Comparison of ENCODE assay signal across 20 cellular contexts in genomic region chr3:21893250-21893649, GRCh38.
DNase-seq lines count a peak whose midpoint lies in the region; ATAC-seq and TF ChIP-seq lines count a peak whose summit lies in the region.
"Had no signal": no experiment of that assay in that cellular context is flagged by ENCODE, and none has a peak within 500 bp of the region (broad histone marks: within the 10 kb centered on the region; RNA-seq: fewer than 3 reads in every experiment).

No MANE protein-coding gene starts in this region.

- H3K36me3 Mint-ChIP-seq in Caco-2 (ENCODE audit: insufficient read depth, unreplicated experiment) (no peaks in the 10 kb centered on the region), GM23338 (ENCODE audit: low read depth) (no peaks in the 10 kb centered on the region)

- H3K27ac Mint-ChIP-seq in Caco-2 (ENCODE audit: unreplicated experiment), result no peak overlapping the region
- H3K27ac Mint-ChIP-seq in GM23338, result no peak overlapping the region
- H3K27ac Mint-ChIP-seq: activated CD4-positive, alpha-beta T cell treated with anti-CD3 and anti-CD28 coated beads, Interleukin-2, amount 10 ng/mL, durations not matched to agents 7 days and 5 days had no signal

- H3K4me2 ChIP-seq in GM23338, result no peak overlapping the region

- BruUV-seq in Caco-2 (replicated peaks; lab: Mats Ljungman, UMichigan), result no TSS peak

- no peaks in the 10 kb centered on the region for H3K4me1 ChIP-seq in foreskin keratinocyte
- no peaks in the 10 kb centered on the region for H3K4me1 ChIP-seq in Caco-2
- H3K4me1 ChIP-seq in GM23338 (ENCODE audit: insufficient read depth), result no peaks in the 10 kb centered on the region
- H3K4me1 ChIP-seq: upper lobe of right lung had no signal

- no peaks in the 10 kb centered on the region for H4K20me1 ChIP-seq in GM23338 (replicated peaks; ENCODE audit: insufficient read depth)

- DNase-seq in left ventricle myocardium superior (no peak), cardiac septum (ENCODE audit: low spot score) (no peak), astrocyte of the spinal cord (ENCODE audit: low read depth, low spot score) (peak; percentile 49), foreskin keratinocyte (peak in 1 of 2 donors; percentile 7), HuH-7 (ENCODE audit: low spot score) (no peak), CD1c-positive myeloid dendritic cell (ENCODE audit: extremely low spot score) (no peak), Caco-2 (no peak), GM23338 (ENCODE audit: low spot score) (no peak)
- DNase-seq: activated CD4-positive, alpha-beta T cell treated with anti-CD3 and anti-CD28 coated beads, Interleukin-2, amount 10 ng/mL, durations not matched to agents 7 days and 5 days; activated effector memory CD4-positive, alpha-beta T cell treated with Interleukin-2 at 50 U/mL for 16 hours; amniotic stem cell; cerebellar nuclear complex; DMS153; left cardiac atrium; NCI-H1694 treated with DMSO at 0.1 percent for 48 hours; posterior cingulate gyrus; stimulated activated CD4-positive, alpha-beta T cell treated with anti-CD3 and anti-CD28 coated beads, Interleukin-4, amount 100 ng/mL, for 24 hours; upper lobe of right lung had no signal

- no peak overlapping the region for H2AFZ ChIP-seq in GM23338

- no peaks in the 10 kb centered on the region for H3K27me3 ChIP-seq in foreskin keratinocyte
- H3K27me3 ChIP-seq in Caco-2 (replicated peaks; ENCODE audit: control insufficient read depth, insufficient read depth, low read length), result no peaks in the 10 kb centered on the region
- H3K27me3 ChIP-seq in GM23338 (ENCODE audit: insufficient read depth), result no peaks in the 10 kb centered on the region
- H3K27me3 ChIP-seq: gastroesophageal sphincter, upper lobe of right lung had no signal

- H3K9me3 Mint-ChIP-seq in Caco-2 (ENCODE audit: unreplicated experiment) (no peaks in the 10 kb centered on the region), GM23338 (no peaks in the 10 kb centered on the region)
- H3K9me3 Mint-ChIP-seq: activated CD4-positive, alpha-beta T cell treated with anti-CD3 and anti-CD28 coated beads, Interleukin-2, amount 10 ng/mL, durations not matched to agents 7 days and 5 days had no signal

- CTCF ChIA-PET in Caco-2 (lab: Charles Lee), result no interaction called here

- H3K27ac ChIP-seq in foreskin keratinocyte (no peak overlapping the region), GM23338 (ENCODE audit: low read depth) (no peak overlapping the region)
- H3K27ac ChIP-seq: C4-2B, gastroesophageal sphincter, upper lobe of right lung had no signal

- TF ChIP-seq CTCF in astrocyte of the spinal cord (IDR thresholded peaks at IDR 0.05; ENCODE audit: low read depth, low read length), result no peak
- no peak for TF ChIP-seq CTCF in foreskin keratinocyte (conservative IDR thresholded peaks at IDR 0.05)
- TF ChIP-seq CTCF in Caco-2 (IDR thresholded peaks at IDR 0.05; ENCODE audit: insufficient read depth in 1 of 2, low read depth in 1 of 2, low read length in 1 of 2, severe bottlenecking in 1 of 2, unreplicated experiment in 1 of 2), result no peak
- TF ChIP-seq CTCF in GM23338 (conservative IDR thresholded peaks at IDR 0.05; ENCODE audit: low read depth in 2 of 2), result no peak

- no peaks in the 10 kb centered on the region for H3K9me2 ChIP-seq in GM23338 (ENCODE audit: insufficient read depth)

- peak; percentile 19 for ATAC-seq in left ventricle myocardium superior
- ATAC-seq in foreskin keratinocyte, result peak; percentile 28
- ATAC-seq in GM23338, result no peak
- ATAC-seq: gastroesophageal sphincter, upper lobe of right lung had no signal

- H3F3A ChIP-seq in GM23338 (replicated peaks; ENCODE audit: low read depth), result no peaks in the 10 kb centered on the region

- in situ Hi-C loops in astrocyte of the spinal cord (cut with HindIII; ENCODE audit: low sequenced_read_pairs), result no loop called here

- H3K27me3 Mint-ChIP-seq in Caco-2 (ENCODE audit: insufficient read depth, unreplicated experiment), result peaks cover 4% of the 10 kb centered on the region
- no peaks in the 10 kb centered on the region for H3K27me3 Mint-ChIP-seq in GM23338 (ENCODE audit: insufficient read depth, low read depth, poor library complexity)
- H3K27me3 Mint-ChIP-seq: activated CD4-positive, alpha-beta T cell treated with anti-CD3 and anti-CD28 coated beads, Interleukin-2, amount 10 ng/mL, durations not matched to agents 7 days and 5 days had no signal

- intact Hi-C loops in left ventricle myocardium superior (cut with micrococcal nuclease), result loop anchor here (5.0 to 10.0 kb wide), 2 partner anchors 141 to 1378 kb away; partner anchors contain the start of gene ZNF385D
- intact Hi-C loops in cardiac septum (cut with DNase I), result loop anchor here (2.0 to 10.0 kb wide), 2 partner anchors 140 to 1548 kb away; no protein-coding TSS in a partner anchor
- intact Hi-C loops in Caco-2 (cut with micrococcal nuclease; ENCODE audit: unreplicated experiment), result loop anchor here (10.0 kb wide), 1 partner anchor 222 kb away; no protein-coding TSS in a partner anchor

- H3K9me3 ChIP-seq in Caco-2, result no peaks in the 10 kb centered on the region
- H3K9me3 ChIP-seq: gastroesophageal sphincter, upper lobe of right lung had no signal

- H3K79me2 ChIP-seq in GM23338 (replicated peaks; ENCODE audit: insufficient read depth), result no peaks in the 10 kb centered on the region

- H3K36me3 ChIP-seq in Caco-2 (ENCODE audit: control insufficient read depth, insufficient read depth, low read length) (no peaks in the 10 kb centered on the region), GM23338 (ENCODE audit: insufficient read depth) (no peaks in the 10 kb centered on the region)
- H3K36me3 ChIP-seq: gastroesophageal sphincter, upper lobe of right lung had no signal

- H3K4me1 Mint-ChIP-seq in Caco-2 (ENCODE audit: low read depth, unreplicated experiment) (no peaks in the 10 kb centered on the region), GM23338 (no peaks in the 10 kb centered on the region)
- H3K4me1 Mint-ChIP-seq: activated CD4-positive, alpha-beta T cell treated with anti-CD3 and anti-CD28 coated beads, Interleukin-2, amount 10 ng/mL, durations not matched to agents 7 days and 5 days had no signal

- H3K4me3 Mint-ChIP-seq in Caco-2 (ENCODE audit: unreplicated experiment) (no peak overlapping the region), GM23338 (no peak overlapping the region)
- H3K4me3 Mint-ChIP-seq: activated CD4-positive, alpha-beta T cell treated with anti-CD3 and anti-CD28 coated beads, Interleukin-2, amount 10 ng/mL, durations not matched to agents 7 days and 5 days had no signal

- POLR2A ChIA-PET in Caco-2 (lab: Charles Lee), result no interaction called here

- no peak overlapping the region for H3K4me3 ChIP-seq in astrocyte of the spinal cord (ENCODE audit: low read depth, low read length)
- no peak overlapping the region for H3K4me3 ChIP-seq in Caco-2 (ENCODE audit: low read depth, low read length)
- H3K4me3 ChIP-seq in GM23338, result no peak overlapping the region
- H3K4me3 ChIP-seq: gastroesophageal sphincter, upper lobe of right lung had no signal

TF ChIP-seq in GM23338, 12 proteins besides CTCF, POLR2A, EP300 and RAD21 (continues in another document):
- no peak for TF ChIP-seq EZH2phosphoT487 (IDR thresholded peaks at IDR 0.05; ENCODE audit: unreplicated experiment)
- no peak for TF ChIP-seq ZNF114 (CRISPR knock-in tag; IDR thresholded peaks at IDR 0.05)
